ENCODE assay signal across 1 cellular context in genomic region chr19:6279931-6280591, GRCh38.
A peak's percentile ranks its signal among the peaks of the same experiment; 100 is the strongest.
TF ChIP-seq lines count a peak whose summit lies in the region.

MLLT1 (minus strand) TSS chr19:6279975; CDS start chr19:6279784, 191 bp downstream.

TF ChIP-seq in HepG2, 621 proteins besides CTCF, POLR2A, EP300 and RAD21 (continued from another document and continues in another):
- TF ChIP-seq ZNF142 (CRISPR knock-in tag; IDR thresholded peaks at IDR 0.05) (no peak), ZNF205 (CRISPR knock-in tag; IDR thresholded peaks at IDR 0.05) (0 out of 2 replicates have a peak, but pooled peaks have one; percentile 39), THYN1 (CRISPR knock-in tag; IDR thresholded peaks at IDR 0.05; ENCODE audit: borderline replicate concordance, low read depth) (no peak), ZFP90 (CRISPR knock-in tag; IDR thresholded peaks at IDR 0.05; ENCODE audit: borderline replicate concordance) (no peak), ZNF704 (CRISPR knock-in tag; IDR thresholded peaks at IDR 0.05; ENCODE audit: borderline replicate concordance) (no peak), FOXP4 (CRISPR knock-in tag; IDR thresholded peaks at IDR 0.05) (no peak), POLR2AphosphoS2 (IDR thresholded peaks at IDR 0.05; ENCODE audit: low read depth, low read length) (no peak), ARID3A (IDR thresholded peaks at IDR 0.05; ENCODE audit: low read depth, low read length) (no peak), TSC22D2 (CRISPR knock-in tag; IDR thresholded peaks at IDR 0.05; ENCODE audit: borderline replicate concordance) (0 out of 2 replicates have a peak, but pooled peaks have one; percentile 69), ZNF577 (CRISPR knock-in tag; IDR thresholded peaks at IDR 0.05; ENCODE audit: borderline replicate concordance, low read depth) (no peak), ZNF281 (CRISPR knock-in tag; IDR thresholded peaks at IDR 0.05; ENCODE audit: borderline replicate concordance) (peak; percentile 76; the same call in 1 of the 2 replicates), ZNF317 (CRISPR knock-in tag; IDR thresholded peaks at IDR 0.05) (0 out of 2 replicates have a peak, but pooled peaks have one; percentile 23), ZC3H13 (CRISPR knock-in tag; IDR thresholded peaks at IDR 0.05) (peak; percentile 44; the same call in 1 of the 2 replicates), TAF1 (CRISPR knock-in tag; IDR thresholded peaks at IDR 0.05) (no peak), ZNF10 (CRISPR knock-in tag; IDR thresholded peaks at IDR 0.05; ENCODE audit: borderline replicate concordance, low read depth) (no peak), KLF11 (CRISPR knock-in tag; IDR thresholded peaks at IDR 0.05) (0 out of 2 replicates have a peak, but pooled peaks have one; percentile 33), ZHX2 (IDR thresholded peaks at IDR 0.05; ENCODE audit: low read depth) (no peak), ZHX2 (CRISPR knock-in tag; IDR thresholded peaks at IDR 0.05; ENCODE audit: borderline replicate concordance) (0 out of 2 replicates have a peak, but pooled peaks have one; percentile 24), SALL1 (CRISPR knock-in tag; IDR thresholded peaks at IDR 0.05) (peak; percentile 70; the same call in 1 of the 2 replicates), JUNB (CRISPR knock-in tag; IDR thresholded peaks at IDR 0.05; ENCODE audit: borderline replicate concordance) (no peak), ZBTB20 (CRISPR knock-in tag; IDR thresholded peaks at IDR 0.05; ENCODE audit: borderline replicate concordance, low read depth) (no peak), ARID5B (CRISPR knock-in tag; IDR thresholded peaks at IDR 0.05) (peak; percentile 45; the same call in 1 of the 2 replicates), ZNF274 (CRISPR knock-in tag; IDR thresholded peaks at IDR 0.05) (0 out of 2 replicates have a peak, but pooled peaks have one; percentile 46), SCMH1 (CRISPR knock-in tag; IDR thresholded peaks at IDR 0.05; ENCODE audit: borderline replicate concordance) (no peak), THAP8 (CRISPR knock-in tag; IDR thresholded peaks at IDR 0.05; ENCODE audit: borderline replicate concordance) (0 out of 2 replicates have a peak, but pooled peaks have one; percentile 26), ZNF160 (CRISPR knock-in tag; IDR thresholded peaks at IDR 0.05) (no peak), SOX6 (IDR thresholded peaks at IDR 0.05) (no peak), SOX6 (CRISPR knock-in tag; IDR thresholded peaks at IDR 0.05) (peak; percentile 28; the same call in 1 of the 2 replicates)
